In the genomic region with DNA sequence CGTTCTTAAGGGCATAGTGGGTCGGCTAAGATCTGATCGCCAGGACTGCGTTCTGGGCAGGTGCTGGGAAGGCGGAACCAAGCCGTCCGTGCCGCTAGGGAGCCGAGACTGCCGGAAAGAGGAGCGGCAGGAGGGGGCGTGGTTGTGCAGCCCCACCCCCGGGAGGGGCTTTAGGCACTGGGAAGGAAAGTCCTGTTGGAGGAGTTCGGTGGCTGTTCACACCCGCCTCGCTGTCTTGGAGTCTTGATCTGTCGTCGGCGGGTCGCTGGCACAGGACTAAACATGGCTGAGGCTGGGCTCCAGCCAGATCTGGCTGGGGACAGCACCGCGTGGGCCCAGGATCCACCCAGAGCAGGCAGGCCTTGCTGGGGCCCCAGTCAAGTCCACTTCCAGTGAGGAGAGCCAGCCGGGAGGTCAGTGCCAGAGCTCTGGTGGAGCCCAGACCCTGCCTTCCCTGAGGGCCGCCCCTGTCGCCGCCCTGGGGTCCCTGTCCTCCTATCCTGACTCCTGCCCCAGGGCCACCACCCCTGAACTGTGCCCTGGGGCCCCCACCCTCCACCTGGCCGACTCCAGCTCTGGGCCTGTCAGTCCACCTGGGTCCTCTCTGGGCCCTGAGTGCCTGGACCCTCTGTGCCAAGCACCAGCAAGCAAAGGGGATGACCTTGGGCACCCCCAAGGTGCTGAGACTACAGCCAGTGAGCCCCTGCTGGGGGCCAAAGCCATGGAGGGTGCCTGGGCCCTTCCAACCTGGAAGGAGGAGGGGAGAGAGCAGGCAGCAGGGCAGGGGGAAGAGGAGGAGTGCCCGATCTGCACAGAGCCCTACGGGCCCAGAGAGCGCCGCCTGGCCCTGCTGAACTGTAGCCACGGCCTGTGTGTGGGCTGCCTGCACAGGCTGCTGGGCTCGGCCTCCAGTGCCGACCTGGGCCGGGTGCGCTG, we compare ENCODE assay signal across 1 cellular context.
TF ChIP-seq lines count a peak whose summit lies in the region.

No MANE protein-coding gene starts in this region.

TF ChIP-seq in HepG2, 621 proteins besides CTCF, POLR2A, EP300 and RAD21 (continued from another document and continues in another):
- no peak for TF ChIP-seq KDM6A (CRISPR knock-in tag; IDR thresholded peaks at IDR 0.05; ENCODE audit: low read depth)
- TF ChIP-seq, protein P1, sequence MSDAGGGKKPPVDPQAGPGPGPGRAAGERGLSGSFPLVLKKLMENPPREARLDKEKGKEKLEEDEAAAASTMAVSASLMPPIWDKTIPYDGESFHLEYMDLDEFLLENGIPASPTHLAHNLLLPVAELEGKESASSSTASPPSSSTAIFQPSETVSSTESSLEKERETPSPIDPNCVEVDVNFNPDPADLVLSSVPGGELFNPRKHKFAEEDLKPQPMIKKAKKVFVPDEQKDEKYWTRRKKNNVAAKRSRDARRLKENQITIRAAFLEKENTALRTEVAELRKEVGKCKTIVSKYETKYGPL (CRISPR knock-in tag; IDR thresholded peaks at IDR 0.05), result no peak
- peak; percentile 22; the same call in 1 of the 2 replicates for TF ChIP-seq KDM5A (IDR thresholded peaks at IDR 0.05; ENCODE audit: borderline replicate concordance, low read length)
- TF ChIP-seq ZNF883 (CRISPR knock-in tag; IDR thresholded peaks at IDR 0.05; ENCODE audit: not compliant biosample characterization), result peak; percentile 10
- no peak for TF ChIP-seq NRL (CRISPR knock-in tag; IDR thresholded peaks at IDR 0.05; ENCODE audit: borderline replicate concordance)
- TF ChIP-seq KDM5B (CRISPR knock-in tag; IDR thresholded peaks at IDR 0.05; ENCODE audit: borderline replicate concordance), result peak; percentile 14; the same call in 1 of the 2 replicates
- TF ChIP-seq ZNF577 (CRISPR knock-in tag; IDR thresholded peaks at IDR 0.05; ENCODE audit: borderline replicate concordance, low read depth), result no peak
- no peak for TF ChIP-seq CAMTA2 (CRISPR knock-in tag; IDR thresholded peaks at IDR 0.05; ENCODE audit: borderline replicate concordance)
- no peak for TF ChIP-seq POLR2AphosphoS2 (IDR thresholded peaks at IDR 0.05; ENCODE audit: low read depth, low read length)
- peak; percentile 20; the same call in 1 of the 2 replicates for TF ChIP-seq CREM (IDR thresholded peaks at IDR 0.05)
- TF ChIP-seq CREM (CRISPR knock-in tag; IDR thresholded peaks at IDR 0.05), result no peak
- no peak for TF ChIP-seq ZNF354B (CRISPR knock-in tag; IDR thresholded peaks at IDR 0.05)
- no peak for TF ChIP-seq ISL2 (CRISPR knock-in tag; IDR thresholded peaks at IDR 0.05)
- TF ChIP-seq, protein P2, sequence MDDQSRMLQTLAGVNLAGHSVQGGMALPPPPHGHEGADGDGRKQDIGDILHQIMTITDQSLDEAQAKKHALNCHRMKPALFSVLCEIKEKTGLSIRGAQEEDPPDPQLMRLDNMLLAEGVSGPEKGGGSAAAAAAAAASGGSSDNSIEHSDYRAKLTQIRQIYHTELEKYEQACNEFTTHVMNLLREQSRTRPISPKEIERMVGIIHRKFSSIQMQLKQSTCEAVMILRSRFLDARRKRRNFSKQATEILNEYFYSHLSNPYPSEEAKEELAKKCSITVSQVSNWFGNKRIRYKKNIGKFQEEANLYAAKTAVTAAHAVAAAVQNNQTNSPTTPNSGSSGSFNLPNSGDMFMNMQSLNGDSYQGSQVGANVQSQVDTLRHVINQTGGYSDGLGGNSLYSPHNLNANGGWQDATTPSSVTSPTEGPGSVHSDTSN (CRISPR knock-in tag; IDR thresholded peaks at IDR 0.05; ENCODE audit: borderline replicate concordance), result no peak
- TF ChIP-seq TP53 (CRISPR knock-in tag; conservative IDR thresholded peaks at IDR 0.05), result no peak
- TF ChIP-seq HOXD1 (CRISPR knock-in tag; IDR thresholded peaks at IDR 0.05), result no peak; the same call in 1 of the 2 replicates
- no peak for TF ChIP-seq ZNF782 (CRISPR knock-in tag; IDR thresholded peaks at IDR 0.05; ENCODE audit: borderline replicate concordance)
- no peak for TF ChIP-seq ZNF441 (CRISPR knock-in tag; IDR thresholded peaks at IDR 0.05; ENCODE audit: borderline replicate concordance)
- TF ChIP-seq ZNF788 (CRISPR knock-in tag; IDR thresholded peaks at IDR 0.05; ENCODE audit: borderline replicate concordance), result peak; percentile 58; the same call in 1 of the 2 replicates
- no peak for TF ChIP-seq ZBTB49 (CRISPR knock-in tag; IDR thresholded peaks at IDR 0.05; ENCODE audit: borderline replicate concordance)
- TF ChIP-seq NFYB (CRISPR knock-in tag; IDR thresholded peaks at IDR 0.05), result no peak
- TF ChIP-seq, protein P3, sequence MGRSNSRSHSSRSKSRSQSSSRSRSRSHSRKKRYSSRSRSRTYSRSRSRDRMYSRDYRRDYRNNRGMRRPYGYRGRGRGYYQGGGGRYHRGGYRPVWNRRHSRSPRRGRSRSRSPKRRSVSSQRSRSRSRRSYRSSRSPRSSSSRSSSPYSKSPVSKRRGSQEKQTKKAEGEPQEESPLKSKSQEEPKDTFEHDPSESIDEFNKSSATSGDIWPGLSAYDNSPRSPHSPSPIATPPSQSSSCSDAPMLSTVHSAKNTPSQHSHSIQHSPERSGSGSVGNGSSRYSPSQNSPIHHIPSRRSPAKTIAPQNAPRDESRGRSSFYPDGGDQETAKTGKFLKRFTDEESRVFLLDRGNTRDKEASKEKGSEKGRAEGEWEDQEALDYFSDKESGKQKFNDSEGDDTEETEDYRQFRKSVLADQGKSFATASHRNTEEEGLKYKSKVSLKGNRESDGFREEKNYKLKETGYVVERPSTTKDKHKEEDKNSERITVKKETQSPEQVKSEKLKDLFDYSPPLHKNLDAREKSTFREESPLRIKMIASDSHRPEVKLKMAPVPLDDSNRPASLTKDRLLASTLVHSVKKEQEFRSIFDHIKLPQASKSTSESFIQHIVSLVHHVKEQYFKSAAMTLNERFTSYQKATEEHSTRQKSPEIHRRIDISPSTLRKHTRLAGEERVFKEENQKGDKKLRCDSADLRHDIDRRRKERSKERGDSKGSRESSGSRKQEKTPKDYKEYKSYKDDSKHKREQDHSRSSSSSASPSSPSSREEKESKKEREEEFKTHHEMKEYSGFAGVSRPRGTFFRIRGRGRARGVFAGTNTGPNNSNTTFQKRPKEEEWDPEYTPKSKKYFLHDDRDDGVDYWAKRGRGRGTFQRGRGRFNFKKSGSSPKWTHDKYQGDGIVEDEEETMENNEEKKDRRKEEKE (IDR thresholded peaks at IDR 0.05), result no peak
- 0 out of 2 replicates have a peak, but pooled peaks have one; percentile 45 for TF ChIP-seq TBX2 (CRISPR knock-in tag; IDR thresholded peaks at IDR 0.05; ENCODE audit: borderline replicate concordance)
- TF ChIP-seq, protein P4, sequence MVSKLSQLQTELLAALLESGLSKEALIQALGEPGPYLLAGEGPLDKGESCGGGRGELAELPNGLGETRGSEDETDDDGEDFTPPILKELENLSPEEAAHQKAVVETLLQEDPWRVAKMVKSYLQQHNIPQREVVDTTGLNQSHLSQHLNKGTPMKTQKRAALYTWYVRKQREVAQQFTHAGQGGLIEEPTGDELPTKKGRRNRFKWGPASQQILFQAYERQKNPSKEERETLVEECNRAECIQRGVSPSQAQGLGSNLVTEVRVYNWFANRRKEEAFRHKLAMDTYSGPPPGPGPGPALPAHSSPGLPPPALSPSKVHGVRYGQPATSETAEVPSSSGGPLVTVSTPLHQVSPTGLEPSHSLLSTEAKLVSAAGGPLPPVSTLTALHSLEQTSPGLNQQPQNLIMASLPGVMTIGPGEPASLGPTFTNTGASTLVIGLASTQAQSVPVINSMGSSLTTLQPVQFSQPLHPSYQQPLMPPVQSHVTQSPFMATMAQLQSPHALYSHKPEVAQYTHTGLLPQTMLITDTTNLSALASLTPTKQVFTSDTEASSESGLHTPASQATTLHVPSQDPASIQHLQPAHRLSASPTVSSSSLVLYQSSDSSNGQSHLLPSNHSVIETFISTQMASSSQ (IDR thresholded peaks at IDR 0.05; ENCODE audit: low read depth), result no peak
- TF ChIP-seq, protein P4 (CRISPR knock-in tag; IDR thresholded peaks at IDR 0.05; ENCODE audit: borderline replicate concordance), result peak; percentile 17; the same call in 1 of the 2 replicates
- TF ChIP-seq, protein P5, sequence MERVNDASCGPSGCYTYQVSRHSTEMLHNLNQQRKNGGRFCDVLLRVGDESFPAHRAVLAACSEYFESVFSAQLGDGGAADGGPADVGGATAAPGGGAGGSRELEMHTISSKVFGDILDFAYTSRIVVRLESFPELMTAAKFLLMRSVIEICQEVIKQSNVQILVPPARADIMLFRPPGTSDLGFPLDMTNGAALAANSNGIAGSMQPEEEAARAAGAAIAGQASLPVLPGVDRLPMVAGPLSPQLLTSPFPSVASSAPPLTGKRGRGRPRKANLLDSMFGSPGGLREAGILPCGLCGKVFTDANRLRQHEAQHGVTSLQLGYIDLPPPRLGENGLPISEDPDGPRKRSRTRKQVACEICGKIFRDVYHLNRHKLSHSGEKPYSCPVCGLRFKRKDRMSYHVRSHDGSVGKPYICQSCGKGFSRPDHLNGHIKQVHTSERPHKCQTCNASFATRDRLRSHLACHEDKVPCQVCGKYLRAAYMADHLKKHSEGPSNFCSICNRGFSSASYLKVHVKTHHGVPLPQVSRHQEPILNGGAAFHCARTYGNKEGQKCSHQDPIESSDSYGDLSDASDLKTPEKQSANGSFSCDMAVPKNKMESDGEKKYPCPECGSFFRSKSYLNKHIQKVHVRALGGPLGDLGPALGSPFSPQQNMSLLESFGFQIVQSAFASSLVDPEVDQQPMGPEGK (CRISPR knock-in tag; IDR thresholded peaks at IDR 0.05), result peak; percentile 87
- no peak for TF ChIP-seq ZEB1 (IDR thresholded peaks at IDR 0.05; ENCODE audit: insufficient replicate concordance, low read depth)
- no peak for TF ChIP-seq ZSCAN30 (CRISPR knock-in tag; IDR thresholded peaks at IDR 0.05)
- no peak for TF ChIP-seq KLF11 (CRISPR knock-in tag; IDR thresholded peaks at IDR 0.05)
- no peak for TF ChIP-seq RARG (CRISPR knock-in tag; IDR thresholded peaks at IDR 0.05; ENCODE audit: low read depth)
- peak; percentile 28; the same call in 1 of the 2 replicates for TF ChIP-seq RXRB (CRISPR knock-in tag; IDR thresholded peaks at IDR 0.05; ENCODE audit: borderline replicate concordance)
- TF ChIP-seq SRSF1 (optimal IDR thresholded peaks at IDR 0.05; ENCODE audit: low read depth, low read length), result peak; percentile 68
- TF ChIP-seq FOXO1 (CRISPR knock-in tag; IDR thresholded peaks at IDR 0.05), result 0 out of 2 replicates have a peak, but pooled peaks have one; percentile 5
- no peak for TF ChIP-seq ZNF124 (CRISPR knock-in tag; IDR thresholded peaks at IDR 0.05)
- peak; percentile 48; the same call in 1 of the 2 replicates for TF ChIP-seq ZNF34 (CRISPR knock-in tag; IDR thresholded peaks at IDR 0.05; ENCODE audit: borderline replicate concordance)
- 0 out of 2 replicates have a peak, but pooled peaks have one; percentile 7 for TF ChIP-seq ZNF580 (CRISPR knock-in tag; IDR thresholded peaks at IDR 0.05; ENCODE audit: borderline replicate concordance, low read depth)
- peak; percentile 61 for TF ChIP-seq SP4 (CRISPR knock-in tag; IDR thresholded peaks at IDR 0.05)
- no peak for TF ChIP-seq NCOA5 (CRISPR knock-in tag; IDR thresholded peaks at IDR 0.05)
- no peak; the same call in 1 of the 2 replicates for TF ChIP-seq SALL1 (CRISPR knock-in tag; IDR thresholded peaks at IDR 0.05)
- peak; percentile 63; the same call in 1 of the 2 replicates for TF ChIP-seq CREBL2 (CRISPR knock-in tag; IDR thresholded peaks at IDR 0.05; ENCODE audit: borderline replicate concordance)
- peak; percentile 14; the same call in 1 of the 2 replicates for TF ChIP-seq MTA1 (CRISPR knock-in tag; IDR thresholded peaks at IDR 0.05; ENCODE audit: borderline replicate concordance)
- TF ChIP-seq GABPA (IDR thresholded peaks at IDR 0.05; ENCODE audit: low read depth, low read length), result no peak
- peak; percentile 76 for TF ChIP-seq GABPA (CRISPR knock-in tag; IDR thresholded peaks at IDR 0.05; ENCODE audit: low read depth)
- TF ChIP-seq FLYWCH1 (CRISPR knock-in tag; IDR thresholded peaks at IDR 0.05), result no peak
- TF ChIP-seq NR2F2 (IDR thresholded peaks at IDR 0.05; ENCODE audit: borderline replicate concordance, low read depth), result no peak
